In the genomic region with DNA sequence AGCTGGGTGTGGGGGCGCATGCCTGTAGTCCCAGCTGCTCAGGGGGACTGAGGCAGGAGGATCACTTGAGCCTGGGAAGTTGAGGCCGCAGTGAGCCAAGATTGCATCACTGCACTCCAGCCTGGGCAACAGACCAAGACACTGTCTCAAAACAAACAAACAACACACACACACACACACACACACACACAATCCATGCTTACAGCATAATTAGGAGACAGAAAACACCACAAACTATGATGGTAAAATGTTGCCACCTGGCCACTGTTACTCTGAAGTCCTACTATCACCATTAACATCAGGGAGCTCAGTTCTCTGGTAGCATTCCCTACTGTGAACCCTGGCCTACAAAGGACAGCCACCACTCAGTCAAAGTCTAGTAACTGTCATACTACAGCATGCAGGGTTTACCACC, we compare ENCODE assay signal across 10 cellular contexts. TPM values are rescaled to one million over a fixed set of nuclear protein-coding genes. Genes with fewer than 3 reads are reported as not detected.
DNase-seq lines count a peak whose midpoint lies in the region; ATAC-seq, FAIRE-seq and TF ChIP-seq lines count a peak whose summit lies in the region.
"Had no signal": no experiment of that assay in that cellular context is flagged by ENCODE, and none has a peak within 500 bp of the region (broad histone marks: within the 10 kb centered on the region; RNA-seq: fewer than 3 reads in every experiment).

No MANE protein-coding gene starts in this region.

- FAIRE-seq in kidney (lab: Jason Lieb, UNC) (no peak), GM19239 (lab: Jason Lieb, UNC) (no peak)
- FAIRE-seq: H1 had no signal

- H3K4me1 ChIP-seq in kidney (ENCODE audit: control insufficient read depth in 1 of 2, insufficient read depth in 1 of 2, low read depth in 1 of 2, low read length in 2 of 2): peaks cover 0 to 4% of the 10 kb centered on the region in 2 donors
- peaks cover 8% of the 10 kb centered on the region for H3K4me1 ChIP-seq in testis

- no peak for ATAC-seq in GM19397 (IDR thresholded peaks at IDR 0.05; ENCODE audit: unreplicated experiment)
- ATAC-seq: stimulated activated effector memory CD8-positive, alpha-beta T cell treated with anti-CD3 and anti-CD28 coated beads, Interleukin-12 subunit alpha, Interleukin-12 subunit beta, amount 100 ng/mL, for 72 hours had no signal

- no peak overlapping the region for H3K27ac Mint-ChIP-seq in MCF 10A (ENCODE audit: low read depth, unreplicated experiment)
- H3K27ac Mint-ChIP-seq: stimulated activated effector memory CD8-positive, alpha-beta T cell treated with anti-CD3 and anti-CD28 coated beads, Interleukin-12 subunit alpha, Interleukin-12 subunit beta, amount 100 ng/mL, for 72 hours had no signal

- no TSS peak for BruUV-seq in MCF 10A (replicated peaks; lab: Mats Ljungman, UMichigan)

- H3K27me3 ChIP-seq in testis: no peaks in the 10 kb centered on the region

- no peak overlapping the region for H3K9ac ChIP-seq in kidney (ENCODE audit: low read length in 2 of 2)

- WGBS in testis, 2 donors: 13 to 29% methylated on average over 2 of the region's 2 CpGs

- no peak overlapping the region for H3K4me3 Mint-ChIP-seq in MCF 10A (ENCODE audit: unreplicated experiment)
- H3K4me3 Mint-ChIP-seq: stimulated activated effector memory CD8-positive, alpha-beta T cell treated with anti-CD3 and anti-CD28 coated beads, Interleukin-12 subunit alpha, Interleukin-12 subunit beta, amount 100 ng/mL, for 72 hours had no signal

- H3K36me3 ChIP-seq in kidney (ENCODE audit: control insufficient read depth in 1 of 2, insufficient read depth in 2 of 2, low read length in 2 of 2) (peaks cover 6 to 8% of the 10 kb centered on the region in 2 donors), testis (ENCODE audit: low read depth, missing control alignments) (no peaks in the 10 kb centered on the region)

- H3K9me3 ChIP-seq in kidney (ENCODE audit: control insufficient read depth in 1 of 2, low read length in 2 of 2): no peaks in the 10 kb centered on the region
- H3K9me3 ChIP-seq in testis: no peaks in the 10 kb centered on the region

- peak; percentile 18 for DNase-seq in LoVo (ENCODE audit: low spot score)
- DNase-seq in MCF 10A (ENCODE audit: unreplicated experiment): peak; percentile 72
- peak; percentile 80 for DNase-seq in kidney
- peak; percentile 45 for DNase-seq in testis
- DNase-seq in iPS-NIHi7 (ENCODE audit: extremely low spot score): no peak
- no peak for DNase-seq in GM19239 (ENCODE audit: insufficient read length, low spot score)
- no peak for DNase-seq in activated gamma-delta T cell (lab: John Stamatoyannopoulos, UW)

- H3K27me3 Mint-ChIP-seq in MCF 10A (ENCODE audit: insufficient read depth, unreplicated experiment): no peaks in the 10 kb centered on the region

- CTCF ChIA-PET in MCF 10A (lab: Yijun Ruan, JAX): interaction anchor here (0.6 to 1.7 kb wide), 8 partner anchors 9 to 470 kb away, joined by 3 to 6 read pairs (median 4); no protein-coding TSS in a partner anchor

- H3K36me3 Mint-ChIP-seq in MCF 10A (ENCODE audit: insufficient read depth, unreplicated experiment): peaks cover 17% of the 10 kb centered on the region

- H3K4me3 ChIP-seq in kidney (ENCODE audit: low read length in 2 of 2) (no peak overlapping the region), testis (no peak overlapping the region)

- peaks cover 20% of the 10 kb centered on the region for H3K4me1 Mint-ChIP-seq in MCF 10A (ENCODE audit: insufficient read depth, unreplicated experiment)

- H3K27ac ChIP-seq in kidney (ENCODE audit: low read depth in 2 of 2, low read length in 2 of 2) (no peak overlapping the region), testis (no peak overlapping the region)

- intact Hi-C loops in MCF 10A (cut with micrococcal nuclease): no loop called here
- intact Hi-C loops in kidney (cut with DNase I): no loop called here
- intact Hi-C loops in testis (cut with DNase I; ENCODE audit: low total_unique reads): no loop called here

- TF ChIP-seq POLR2A in testis (IDR thresholded peaks at IDR 0.05): no peak

- no peak for TF ChIP-seq CTCF in MCF 10A (IDR thresholded peaks at IDR 0.05; ENCODE audit: unreplicated experiment)
- no peak for TF ChIP-seq CTCF in kidney (IDR thresholded peaks at IDR 0.05; ENCODE audit: borderline replicate concordance, extremely low read depth, insufficient read depth)
- TF ChIP-seq CTCF in testis (IDR thresholded peaks at IDR 0.05): no peak

- H3K9me3 Mint-ChIP-seq in MCF 10A (ENCODE audit: unreplicated experiment): no peaks in the 10 kb centered on the region
- H3K9me3 Mint-ChIP-seq: stimulated activated effector memory CD8-positive, alpha-beta T cell treated with anti-CD3 and anti-CD28 coated beads, Interleukin-12 subunit alpha, Interleukin-12 subunit beta, amount 100 ng/mL, for 72 hours had no signal

- POLR2A ChIA-PET in MCF 10A (lab: Yijun Ruan, JAX): interaction anchor here (0.5 to 2.3 kb wide), 8 partner anchors 18 to 880 kb away, joined by 3 to 8 read pairs (median 3); a partner anchor contains a TSS

RNA-seq across cellular contexts. Expression of a gene that starts 18.3 kb away (rescaled TPM):
- total RNA-seq in MCF 10A (2022) (81.3 and 81.5 TPM in 2 replicates), kidney (53.3 TPM), testis (10 to 100 TPM; 84.8 to 90.2 TPM)
- polyA plus RNA-seq in kidney (ENCODE audit: insufficient read depth, low read depth, low replicate concordance) (71.0 TPM), testis (ENCODE audit: insufficient read depth, low read depth, low replicate concordance) (145 TPM)

RNA-seq across cellular contexts. Expression of a gene that starts 36.9 kb away (rescaled TPM):
- total RNA-seq in MCF 10A (2022): not detected in 2 replicates
- not detected for total RNA-seq in kidney
- polyA plus RNA-seq in kidney (ENCODE audit: insufficient read depth, low read depth, low replicate concordance): not detected
- under 1 TPM in 1 of 2 donors, not detected in 1; 0.71 TPM for total RNA-seq in testis
- 1.4 TPM for polyA plus RNA-seq in testis (ENCODE audit: insufficient read depth, low read depth, low replicate concordance)
- total RNA-seq: H1 had no signal
- polyA plus RNA-seq: H1 had no signal

RNA-seq across cellular contexts. Expression of a gene that starts 48.7 kb away (rescaled TPM):
- not detected in 2 replicates for total RNA-seq in MCF 10A (2022)
- 74.2 TPM for total RNA-seq in kidney
- 30.0 TPM for polyA plus RNA-seq in kidney (ENCODE audit: insufficient read depth, low read depth, low replicate concordance)
- 10 to 100 TPM; 17.6 to 33.3 TPM for total RNA-seq in testis
- 199 TPM for polyA plus RNA-seq in testis (ENCODE audit: insufficient read depth, low read depth, low replicate concordance)

Comparison
In these comparisons a context has a peak if more than half of its experiments do, and no peak if none do; other contexts are left out.
1. DNase-seq: peak in LoVo (single experiment), MCF 10A (single experiment), kidney (single experiment) and testis (single experiment); none in iPS-NIHi7 (single experiment), GM19239 (single experiment) and activated gamma-delta T cell (single experiment).
2. RNA of a gene that starts 48.7 kb away (total RNA-seq): 74.2 TPM in kidney (single experiment) and 17.6 to 33.3 TPM in testis; not detected in MCF 10A; every median in the first group is over 10 times any median in the second.